15 cellular contexts compared by ENCODE assay signal in genomic region chr6:131978522-131978921, GRCh38. TPM values are rescaled to one million over a fixed set of nuclear protein-coding genes. Genes with fewer than 3 reads are reported as not detected.
DNase-seq lines count a peak whose midpoint lies in the region; ATAC-seq and TF ChIP-seq lines count a peak whose summit lies in the region.
"Had no signal": no experiment of that assay in that cellular context is flagged by ENCODE, and none has a peak within 500 bp of the region (broad histone marks: within the 10 kb centered on the region; RNA-seq: fewer than 3 reads in every experiment).

No MANE protein-coding gene starts in this region.

- CTCF ChIA-PET in naive thymus-derived CD4-positive, alpha-beta T cell (lab: Charles Lee) = no interaction called here

- H3K4me1 ChIP-seq in Loucy (ENCODE audit: insufficient read depth, low read length, poor library complexity, severe bottlenecking) = peaks cover 17% of the 10 kb centered on the region
- H3K4me1 ChIP-seq in esophagus muscularis mucosa = peaks cover 0 to 55% (median 44%) of the 10 kb centered on the region in 4 donors
- no peaks in the 10 kb centered on the region for H3K4me1 ChIP-seq in naive thymus-derived CD4-positive, alpha-beta T cell (ENCODE audit: control insufficient read depth in 2 of 2, insufficient read depth in 2 of 2, low read length in 2 of 2)
- H3K4me1 ChIP-seq in upper lobe of left lung = no peaks in the 10 kb centered on the region

- DNase-seq in esophagus muscularis mucosa (ENCODE audit: extremely low spot score) = no peak
- no peak for DNase-seq in NCI-H146 (lab: John Stamatoyannopoulos, UW)
- DNase-seq in naive thymus-derived CD4-positive, alpha-beta T cell = no peak
- DNase-seq in upper lobe of left lung = no peak
- DNase-seq: C1 segment of cervical spinal cord; CD4-positive, alpha-beta T cell; DMS79 treated with DMSO at 0.1 percent for 48 hours; EL; HCEC 1CT; HFFc6 had no signal

- no peak overlapping the region for H3K9ac ChIP-seq in Loucy (ENCODE audit: low read depth, low read length, poor library complexity, severe bottlenecking)

- no peak overlapping the region for H3K4me3 Mint-ChIP-seq in nephron
- no peak overlapping the region for H3K4me3 Mint-ChIP-seq in naive thymus-derived CD4-positive, alpha-beta T cell
- H3K4me3 Mint-ChIP-seq: B cell; CD4-positive, alpha-beta T cell; HFFc6 had no signal

- H3K27me3 Mint-ChIP-seq in nephron (ENCODE audit: low read depth) = no peaks in the 10 kb centered on the region
- peaks cover 1 to 30% (median 4%) of the 10 kb centered on the region in 5 donors for H3K27me3 Mint-ChIP-seq in naive thymus-derived CD4-positive, alpha-beta T cell
- H3K27me3 Mint-ChIP-seq: B cell had no signal

- no peaks in the 10 kb centered on the region for H3K36me3 Mint-ChIP-seq in nephron (ENCODE audit: low read depth)
- no peaks in the 10 kb centered on the region for H3K36me3 Mint-ChIP-seq in naive thymus-derived CD4-positive, alpha-beta T cell

- TF ChIP-seq EP300 in esophagus muscularis mucosa (IDR thresholded peaks at IDR 0.05) (no peak), upper lobe of left lung (IDR thresholded peaks at IDR 0.05) (no peak)

- H3K27ac ChIP-seq in 22Rv1 = 0 out of 2 replicates have a peak overlapping the region, but pooled peaks have one; percentile 95
- peak overlapping the region; percentile 1 to 53 (median 24) for H3K27ac ChIP-seq in esophagus muscularis mucosa (replicated peaks in 1 of 4)
- H3K27ac ChIP-seq in naive thymus-derived CD4-positive, alpha-beta T cell (ENCODE audit: low read depth, low read length) = no peak overlapping the region
- H3K27ac ChIP-seq in upper lobe of left lung = no peak overlapping the region
- H3K27ac ChIP-seq: HL-60 had no signal

- H3K9me2 ChIP-seq in Loucy (replicated peaks; ENCODE audit: low read depth, low read length) = no peaks in the 10 kb centered on the region

- no peaks in the 10 kb centered on the region for H3K79me2 ChIP-seq in Loucy (ENCODE audit: insufficient read depth, low read length)

- H2AFZ ChIP-seq in Loucy (ENCODE audit: low read length) = peak overlapping the region; percentile 43; the same call in 1 of the 2 replicates

- H3K27me3 ChIP-seq in Loucy (ENCODE audit: insufficient read depth, low read length, poor library complexity, severe bottlenecking) = no peaks in the 10 kb centered on the region
- no peaks in the 10 kb centered on the region for H3K27me3 ChIP-seq in esophagus muscularis mucosa
- no peaks in the 10 kb centered on the region for H3K27me3 ChIP-seq in naive thymus-derived CD4-positive, alpha-beta T cell (ENCODE audit: control insufficient read depth in 2 of 2, insufficient read depth in 2 of 2, low read length in 2 of 2)
- no peaks in the 10 kb centered on the region for H3K27me3 ChIP-seq in upper lobe of left lung

- peak overlapping the region in 2 of 3 experiments; percentile 24 to 34 for H3K27ac Mint-ChIP-seq in nephron
- no peak overlapping the region for H3K27ac Mint-ChIP-seq in naive thymus-derived CD4-positive, alpha-beta T cell
- H3K27ac Mint-ChIP-seq: B cell; CD4-positive, alpha-beta T cell; HFFc6 had no signal

- H3K9me3 ChIP-seq in Loucy (ENCODE audit: insufficient read depth, low read depth, low read length) (no peaks in the 10 kb centered on the region), esophagus muscularis mucosa (no peaks in the 10 kb centered on the region), upper lobe of left lung (no peaks in the 10 kb centered on the region)
- no peaks in the 10 kb centered on the region for H3K9me3 ChIP-seq in naive thymus-derived CD4-positive, alpha-beta T cell (ENCODE audit: control insufficient read depth in 2 of 3, low read length in 3 of 3)

- peaks cover 23% of the 10 kb centered on the region for H3K4me1 Mint-ChIP-seq in nephron
- no peaks in the 10 kb centered on the region for H3K4me1 Mint-ChIP-seq in naive thymus-derived CD4-positive, alpha-beta T cell
- H3K4me1 Mint-ChIP-seq: B cell had no signal

- H3K36me3 ChIP-seq in Loucy (ENCODE audit: insufficient read depth, low read length) = no peaks in the 10 kb centered on the region
- no peaks in the 10 kb centered on the region for H3K36me3 ChIP-seq in esophagus muscularis mucosa
- no peaks in the 10 kb centered on the region for H3K36me3 ChIP-seq in naive thymus-derived CD4-positive, alpha-beta T cell (ENCODE audit: control insufficient read depth in 2 of 3, insufficient read depth in 3 of 3, low read length in 3 of 3)
- no peaks in the 10 kb centered on the region for H3K36me3 ChIP-seq in upper lobe of left lung

- H3K9me3 Mint-ChIP-seq in nephron = no peaks in the 10 kb centered on the region
- no peaks in the 10 kb centered on the region for H3K9me3 Mint-ChIP-seq in naive thymus-derived CD4-positive, alpha-beta T cell
- H3K9me3 Mint-ChIP-seq: CD4-positive, alpha-beta T cell; HFFc6 had no signal

- POLR2A ChIA-PET in naive thymus-derived CD4-positive, alpha-beta T cell (lab: Charles Lee) = no interaction called here

- no peak overlapping the region for H3K4me2 ChIP-seq in Loucy (ENCODE audit: low read depth, low read length, poor library complexity, severe bottlenecking)

- no peak for TF ChIP-seq CTCF in 22Rv1 (IDR thresholded peaks at IDR 0.05)
- no peak for TF ChIP-seq CTCF in Loucy (conservative IDR thresholded peaks at IDR 0.05; ENCODE audit: low read length)
- no peak for TF ChIP-seq CTCF in esophagus muscularis mucosa (IDR thresholded peaks at IDR 0.05)
- TF ChIP-seq CTCF in nephron (IDR thresholded peaks at IDR 0.05; ENCODE audit: unreplicated experiment in 3 of 3) = no peak
- TF ChIP-seq CTCF in upper lobe of left lung (IDR thresholded peaks at IDR 0.05) = no peak

- no peaks in the 10 kb centered on the region for H4K20me1 ChIP-seq in Loucy (ENCODE audit: insufficient read depth, low read length, poor library complexity, severe bottlenecking)

- H3F3A ChIP-seq in Loucy (ENCODE audit: low read depth) = no peaks in the 10 kb centered on the region

- WGBS in esophagus muscularis mucosa = 37% methylated on average over 3 of the region's 3 CpGs
- WGBS in upper lobe of left lung, 2 donors = 68 to 69% methylated on average over 3 of the region's 3 CpGs

- ATAC-seq in naive thymus-derived CD4-positive, alpha-beta T cell = no peak
- no peak for ATAC-seq in upper lobe of left lung (ENCODE audit: low FRiP score in 2 of 2)

- TF ChIP-seq POLR2A in esophagus muscularis mucosa (IDR thresholded peaks at IDR 0.05; ENCODE audit: low read depth) (no peak), upper lobe of left lung (IDR thresholded peaks at IDR 0.05) (no peak)

- intact Hi-C loops in esophagus muscularis mucosa (cut with DNase I) = no loop called here
- intact Hi-C loops in naive thymus-derived CD4-positive, alpha-beta T cell (cut with micrococcal nuclease) = no loop called here

- no peak overlapping the region for H3K4me3 ChIP-seq in Loucy (ENCODE audit: low read length, poor library complexity, severe bottlenecking)
- H3K4me3 ChIP-seq in esophagus muscularis mucosa = no peak overlapping the region
- no peak overlapping the region for H3K4me3 ChIP-seq in naive thymus-derived CD4-positive, alpha-beta T cell (ENCODE audit: low read length)
- no peak overlapping the region for H3K4me3 ChIP-seq in upper lobe of left lung

RNA-seq across cellular contexts. Expression of gene CCN2, which starts 27.4 kb away (rescaled TPM):
- total RNA-seq in esophagus muscularis mucosa = 100 to 1,000 TPM; 418 to 749 (median 509) TPM
- not detected for total RNA-seq in naive thymus-derived CD4-positive, alpha-beta T cell
- polyA plus RNA-seq in naive thymus-derived CD4-positive, alpha-beta T cell = not detected
- total RNA-seq in upper lobe of left lung = 100 to 1,000 TPM in 5 of 6 donors, 10 to 100 TPM in 1; 96.4 to 320 (median 210) TPM

Comparison
In these comparisons a context has a peak if more than half of its experiments do, and no peak if none do; other contexts are left out.
1. H3K27ac ChIP-seq: peak in 22Rv1 (single experiment) and esophagus muscularis mucosa (4 of 4); none in naive thymus-derived CD4-positive, alpha-beta T cell (single experiment) and upper lobe of left lung (0 of 4).
2. H3K27ac Mint-ChIP-seq: peak in nephron (2 of 3); none in naive thymus-derived CD4-positive, alpha-beta T cell (0 of 9).
3. RNA of gene CCN2, which starts 27.4 kb away (total RNA-seq): 418 to 749 TPM in esophagus muscularis mucosa and 96.4 to 320 TPM in upper lobe of left lung; not detected in naive thymus-derived CD4-positive, alpha-beta T cell; every median in the first group is over 10 times any median in the second.